In genomic region chr12:50505945-50506344, GRCh38 we compare ENCODE assay signal across 8 cellular contexts. TPM values are rescaled to one million over a fixed set of nuclear protein-coding genes. Genes with fewer than 3 reads are reported as not detected.
DNase-seq lines count a peak whose midpoint lies in the region; ATAC-seq and TF ChIP-seq lines count a peak whose summit lies in the region.

No MANE protein-coding gene starts in this region.

- peak overlapping the region; percentile 89 for H3K27ac Mint-ChIP-seq in activated T-helper 17 cell treated with anti-CD3 and anti-CD28 coated beads, Interleukin-2, amount 50 U/mL, for 72 hours

- H3K4me3 ChIP-seq in HL-60 (replicated peaks; ENCODE audit: insufficient read depth, low read length) (peak overlapping the region; percentile 71), heart right ventricle (peak overlapping the region; percentile 68 to 95 (median 86))

- no peaks in the 10 kb centered on the region for H3K9me3 ChIP-seq in heart right ventricle

- no peaks in the 10 kb centered on the region for H3K27me3 ChIP-seq in HL-60 (ENCODE audit: insufficient read depth, poor library complexity, severe bottlenecking)
- H3K27me3 ChIP-seq in heart right ventricle, result no peaks in the 10 kb centered on the region

- no peaks in the 10 kb centered on the region for H3K9me3 Mint-ChIP-seq in activated T-helper 17 cell treated with anti-CD3 and anti-CD28 coated beads, Interleukin-2, amount 50 U/mL, for 72 hours

- TF ChIP-seq CTCF in HL-60 (IDR thresholded peaks at IDR 0.05; ENCODE audit: insufficient read depth, low read length) (no peak), heart right ventricle (IDR thresholded peaks at IDR 0.05) (no peak)

- peak; percentile 16 for DNase-seq in AG20443 (ENCODE audit: low spot score)
- peak in 1 of 2 experiments; percentile 68 for DNase-seq in HL-60 (ENCODE audit: low read depth in 1 of 2, low spot score in 1 of 2)
- no peak for DNase-seq in heart right ventricle
- DNase-seq in pons (ENCODE audit: low spot score), result peak; percentile 99
- no peak for DNase-seq in NCI-H345 treated with DMSO at 0.1 percent for 48 hours (lab: John Stamatoyannopoulos, UW; ENCODE audit: unreplicated experiment)
- DNase-seq in NCI-H2227 (lab: John Stamatoyannopoulos, UW; ENCODE audit: unreplicated experiment), result no peak
- DNase-seq in NCI-H1092 (lab: John Stamatoyannopoulos, UW), result no peak

- H3K27me3 Mint-ChIP-seq in activated T-helper 17 cell treated with anti-CD3 and anti-CD28 coated beads, Interleukin-2, amount 50 U/mL, for 72 hours, result no peaks in the 10 kb centered on the region

- H3K4me1 ChIP-seq in heart right ventricle, result peaks cover 4 to 58% (median 52%) of the 10 kb centered on the region in 9 donors

- no peak for ATAC-seq in activated T-helper 17 cell treated with anti-CD3 and anti-CD28 coated beads, Interleukin-2, amount 50 U/mL, for 72 hours (replicated peaks)
- ATAC-seq in heart right ventricle, result peak in 4 of 8 donors; percentile 31 to 57 (median 38)

- intact Hi-C loops in heart right ventricle (cut with DNase I), result loop anchor here (1.0 to 10.0 kb wide), 9 partner anchors 61 to 231 kb away; no protein-coding TSS in a partner anchor

- H3K36me3 Mint-ChIP-seq in activated T-helper 17 cell treated with anti-CD3 and anti-CD28 coated beads, Interleukin-2, amount 50 U/mL, for 72 hours (ENCODE audit: low read depth), result no peaks in the 10 kb centered on the region

- H3K4me3 Mint-ChIP-seq in activated T-helper 17 cell treated with anti-CD3 and anti-CD28 coated beads, Interleukin-2, amount 50 U/mL, for 72 hours, result peak overlapping the region; percentile 88

- H3K36me3 ChIP-seq in heart right ventricle, result no peaks in the 10 kb centered on the region

- 1 to 3% methylated on average over 3 of the region's 3 CpGs for WGBS in heart right ventricle, 2 donors

- peaks cover 36% of the 10 kb centered on the region for H3K4me1 Mint-ChIP-seq in activated T-helper 17 cell treated with anti-CD3 and anti-CD28 coated beads, Interleukin-2, amount 50 U/mL, for 72 hours

- H3K27ac ChIP-seq in HL-60 (replicated peaks), result peak overlapping the region; percentile 84
- H3K27ac ChIP-seq in heart right ventricle, result peak overlapping the region; percentile 6 to 97 (median 94)

RNA-seq across cellular contexts. Expression of gene DIP2B, which starts 1.2 kb away (rescaled TPM):
- 10 to 100 TPM; 18.6 to 20.1 TPM for total RNA-seq in activated T-helper 17 cell treated with anti-CD3 and anti-CD28 coated beads, Interleukin-2, amount 50 U/mL, for 72 hours
- total RNA-seq in heart right ventricle, result 10 to 100 TPM; 11.7 to 21.5 (median 16.2) TPM
- 1 to 10 TPM; 3.0 to 3.6 TPM for polyA plus RNA-seq in heart right ventricle

Comparison
In these comparisons a context has a peak if more than half of its experiments do, and no peak if none do; other contexts are left out.
1. DNase-seq: peak in AG20443 (single experiment) and pons (single experiment); none in heart right ventricle (0 of 2), NCI-H345 treated with DMSO at 0.1 percent for 48 hours (single experiment), NCI-H2227 (single experiment) and NCI-H1092 (single experiment).